ENCODE assay signal across 16 cellular contexts in genomic region chr6:33390173-33390572, GRCh38. TPM values are rescaled to one million over a fixed set of nuclear protein-coding genes. Genes with fewer than 3 reads are reported as not detected.
DNase-seq lines count a peak whose midpoint lies in the region; FAIRE-seq and TF ChIP-seq lines count a peak whose summit lies in the region.
"Had no signal": no experiment of that assay in that cellular context is flagged by ENCODE, and none has a peak within 500 bp of the region (broad histone marks: within the 10 kb centered on the region; RNA-seq: fewer than 3 reads in every experiment).

No MANE protein-coding gene starts in this region.

- no peak overlapping the region for H4K8ac ChIP-seq in H1 (ENCODE audit: extremely low read depth, insufficient read depth, low read length)

- 93% methylated on average over 2 of the region's 2 CpGs; no CpG with 5 or more reads in 1 of the 2 experiments for WGBS in H1 (ENCODE audit: extremely low coverage in 1 of 2, insufficient coverage in 1 of 2, insufficient read length in 1 of 2, insufficient replicate concordance in 2 of 2, low coverage in 1 of 2, low lambda C conversion rate in 2 of 2, missing lambda C conversion rate in 1 of 2), 2 experiments
- WGBS in tibial nerve, 2 donors, result 95% methylated on average over 2 of the region's 2 CpGs

- no peak overlapping the region for H2BK12ac ChIP-seq in H1 (ENCODE audit: low read depth, low read length)

- peaks cover 1% of the 10 kb centered on the region; the same call in 1 of the 2 replicates for H3K79me1 ChIP-seq in H1 (ENCODE audit: low read depth, low read length)

- no peak for FAIRE-seq in H1 (lab: Jason Lieb, UNC)
- FAIRE-seq: kidney had no signal

- H4K91ac ChIP-seq in H1 (replicated peaks; ENCODE audit: insufficient read length, low read length), result no peak overlapping the region

- H3K9ac ChIP-seq in SU-DHL-6 (ENCODE audit: low read length), result no peak overlapping the region
- no peak overlapping the region for H3K9ac ChIP-seq in H1 (replicated peaks in 1 of 4; ENCODE audit: extremely low read depth in 1 of 4, low read depth in 3 of 4, low read length in 3 of 4)

- H3K36me3 Mint-ChIP-seq in osteocyte (ENCODE audit: unreplicated experiment), result no peaks in the 10 kb centered on the region

- H3K27me3 ChIP-seq in DOHH2 (ENCODE audit: control insufficient read depth, low read length), result no peaks in the 10 kb centered on the region
- no peaks in the 10 kb centered on the region for H3K27me3 ChIP-seq in SU-DHL-6 (ENCODE audit: low read length)
- no peaks in the 10 kb centered on the region for H3K27me3 ChIP-seq in H1 (replicated peaks in 1 of 4; ENCODE audit: control insufficient read depth in 3 of 4, extremely low read depth in 1 of 4, insufficient read depth in 3 of 4, low read length in 3 of 4)
- H3K27me3 ChIP-seq in tibial nerve, result no peaks in the 10 kb centered on the region
- H3K27me3 ChIP-seq in MG63, result no peaks in the 10 kb centered on the region
- H3K27me3 ChIP-seq: tibial artery had no signal

- CTCF ChIA-PET in H1 (lab: Charles Lee; ENCODE audit: partially characterized antibody), result interaction anchor here (0.8 to 1.6 kb wide), 21 partner anchors 11 to 193 kb away, joined by 3 to 8 read pairs (median 4); partner anchors contain the start of genes CUTA, PFDN6 and WDR46

- H3K23ac ChIP-seq in H1 (ENCODE audit: insufficient read length), result no peak overlapping the region

- TF ChIP-seq RAD21 in H1 (IDR thresholded peaks at IDR 0.05 in 1 of 2, conservative IDR thresholded peaks at IDR 0.05 in 1 of 2; ENCODE audit: low read depth in 2 of 2, low read length in 2 of 2), result no peak

- H2BK15ac ChIP-seq in H1 (ENCODE audit: low read length), result no peak overlapping the region

- no peaks in the 10 kb centered on the region for H3K9me2 ChIP-seq in DOHH2 (replicated peaks; ENCODE audit: control insufficient read depth, low read length)
- H3K9me2 ChIP-seq in SU-DHL-6 (replicated peaks; ENCODE audit: insufficient read depth, low read length), result no peaks in the 10 kb centered on the region

- peaks cover 28% of the 10 kb centered on the region for H3K4me1 Mint-ChIP-seq in osteocyte (ENCODE audit: unreplicated experiment)

- H3K18ac ChIP-seq in H1 (ENCODE audit: extremely low read depth, low read length), result no peak overlapping the region

- TF ChIP-seq EP300 in H1 (IDR thresholded peaks at IDR 0.05; ENCODE audit: borderline replicate concordance in 1 of 2, low read depth in 2 of 2, low read length in 2 of 2), result no peak
- TF ChIP-seq EP300 in tibial nerve (IDR thresholded peaks at IDR 0.05), result no peak

- H3K79me2 ChIP-seq in DOHH2 (ENCODE audit: control insufficient read depth, low read length), result peaks cover 36% of the 10 kb centered on the region
- H3K79me2 ChIP-seq in SU-DHL-6 (ENCODE audit: insufficient read depth, low read length), result peaks cover 35% of the 10 kb centered on the region
- peaks cover 29 to 32% of the 10 kb centered on the region in 2 experiments for H3K79me2 ChIP-seq in H1 (ENCODE audit: control insufficient read depth in 1 of 2, insufficient read depth in 2 of 2, low read length in 2 of 2)

- TF ChIP-seq POLR2A in H1 (IDR thresholded peaks at IDR 0.05; ENCODE audit: control extremely low read depth in 1 of 2, low read depth in 2 of 2, low read length in 2 of 2) (no peak), tibial nerve (IDR thresholded peaks at IDR 0.05) (no peak)

- no peaks in the 10 kb centered on the region for H3K27me3 Mint-ChIP-seq in osteocyte (ENCODE audit: unreplicated experiment)

- H3K4me3 ChIP-seq in DOHH2 (ENCODE audit: low read length) (no peak overlapping the region), SU-DHL-6 (ENCODE audit: insufficient read depth, low read length, poor library complexity, severe bottlenecking) (no peak overlapping the region), H1 (ENCODE audit: extremely low read depth in 1 of 4, insufficient read depth in 2 of 4, low read depth in 3 of 4, low read length in 4 of 4) (no peak overlapping the region), tibial nerve (no peak overlapping the region), MG63 (no peak overlapping the region)

- H3F3A ChIP-seq in DOHH2 (ENCODE audit: control insufficient read depth, insufficient read depth) (peaks cover 10% of the 10 kb centered on the region), SU-DHL-6 (ENCODE audit: insufficient read depth) (peaks cover 4% of the 10 kb centered on the region; the same call in 1 of the 2 replicates)

- H3K4me1 ChIP-seq in DOHH2 (ENCODE audit: control insufficient read depth, low read length), result peaks cover 25% of the 10 kb centered on the region
- H3K4me1 ChIP-seq in H1 (replicated peaks in 1 of 4; ENCODE audit: control insufficient read depth in 3 of 4, insufficient read depth in 4 of 4, low read length in 3 of 4), result peaks cover 0 to 6% (median 3%) of the 10 kb centered on the region in 4 experiments; a peak in 4 of 7 replicates
- H3K4me1 ChIP-seq in tibial nerve, result peaks cover 0 to 13% (median 9%) of the 10 kb centered on the region in 4 donors

- H3K36me3 ChIP-seq in DOHH2 (ENCODE audit: control insufficient read depth, low read length), result peaks cover 34% of the 10 kb centered on the region
- H3K36me3 ChIP-seq in SU-DHL-6 (ENCODE audit: low read length), result peaks cover 14% of the 10 kb centered on the region
- no peaks in the 10 kb centered on the region for H3K36me3 ChIP-seq in H1 (ENCODE audit: control insufficient read depth in 2 of 4, insufficient read depth in 4 of 4, low read length in 3 of 4)
- no peaks in the 10 kb centered on the region for H3K36me3 ChIP-seq in tibial nerve
- peaks cover 8% of the 10 kb centered on the region for H3K36me3 ChIP-seq in MG63
- H3K36me3 ChIP-seq: tibial artery had no signal

- H2BK5ac ChIP-seq in H1 (ENCODE audit: low read depth, low read length), result no peak overlapping the region

- no peak overlapping the region for H2BK120ac ChIP-seq in H1 (replicated peaks; ENCODE audit: low read depth, low read length)

- DNase-seq in H1 (ENCODE audit: low read depth in 1 of 2, low spot score in 2 of 2) (no peak), osteocyte (ENCODE audit: extremely low spot score, unreplicated experiment) (no peak), tibial nerve (ENCODE audit: low spot score in 2 of 2) (no peak), MG63 (no peak), NCI-H748 (lab: John Stamatoyannopoulos, UW; ENCODE audit: unreplicated experiment) (no peak)
- DNase-seq: activated CD4-positive, alpha-beta T cell treated with anti-CD3 and anti-CD28 coated beads, Interleukin-2, amount 50 U/mL, for 48 hours; activated naive CD8-positive, alpha-beta T cell treated with anti-CD3 and anti-CD28 coated beads, Interleukin-2, amount 10 ng/mL, durations not matched to agents 7 days and 5 days; caudate nucleus; kidney; NCI-H1694 treated with DMSO at 0.1 percent for 48 hours; NCI-H69; stimulated activated CD4-positive, alpha-beta T cell treated with anti-CD3 and anti-CD28 coated beads, Interleukin-2, amount 100 ng/mL, for 24 hours; T-helper 1 cell; tibial artery had no signal

- no peak overlapping the region for H3K14ac ChIP-seq in H1 (ENCODE audit: insufficient read length)

- H3K4me2 ChIP-seq in DOHH2 (ENCODE audit: low read length) (peak overlapping the region; percentile 86; the same call in 1 of the 2 replicates), SU-DHL-6 (ENCODE audit: low read depth, low read length, poor library complexity, severe bottlenecking) (no peak overlapping the region), H1 (ENCODE audit: insufficient read depth in 1 of 2, low read depth in 2 of 2, low read length in 2 of 2) (peak overlapping the region in 1 of 2 experiments; percentile 4; a peak in 1 of 4 replicates)

- peaks cover 6% of the 10 kb centered on the region; the same call in 1 of the 2 replicates for H3K23me2 ChIP-seq in H1 (ENCODE audit: low read depth, low read length)

- H2BK20ac ChIP-seq in H1 (ENCODE audit: low read length), result no peak overlapping the region

- H2AK5ac ChIP-seq in H1 (ENCODE audit: low read depth, low read length), result no peak overlapping the region

- H3K27ac ChIP-seq in DOHH2 (ENCODE audit: low read depth, low read length), result no peak overlapping the region
- H3K27ac ChIP-seq in SU-DHL-6 (ENCODE audit: low read depth, low read length), result no peak overlapping the region
- no peak overlapping the region for H3K27ac ChIP-seq in H1 (ENCODE audit: low read depth, low read length)
- H3K27ac ChIP-seq in tibial nerve, result peak overlapping the region in 2 of 4 donors; percentile 88 to 97

- no peak overlapping the region for H3K4ac ChIP-seq in H1 (replicated peaks; ENCODE audit: insufficient read length, low read depth, low read length)

- TF ChIP-seq CTCF in DOHH2 (IDR thresholded peaks at IDR 0.05; ENCODE audit: low read depth, low read length, poor library complexity, severe bottlenecking), result no peak
- TF ChIP-seq CTCF in SU-DHL-6 (IDR thresholded peaks at IDR 0.05; ENCODE audit: insufficient read depth, low read length, poor library complexity, severe bottlenecking), result no peak
- TF ChIP-seq CTCF in H1 (IDR thresholded peaks at IDR 0.05; ENCODE audit: control extremely low read depth in 1 of 3, insufficient read depth in 1 of 3, low read depth in 1 of 3, low read length in 3 of 3), result no peak
- TF ChIP-seq CTCF in osteocyte (IDR thresholded peaks at IDR 0.05), result no peak
- no peak for TF ChIP-seq CTCF in tibial nerve (IDR thresholded peaks at IDR 0.05)

- no peak overlapping the region for H4K5ac ChIP-seq in H1 (ENCODE audit: insufficient read length, low read depth, low read length)

- H3K56ac ChIP-seq in H1 (replicated peaks; ENCODE audit: insufficient read length, low read depth, low read length), result no peak overlapping the region

- peak overlapping the region; percentile 96 for H3K27ac Mint-ChIP-seq in osteocyte (ENCODE audit: unreplicated experiment)

- POLR2A ChIA-PET in H1 (lab: Charles Lee; ENCODE audit: partially characterized antibody), result interaction anchor here (0.8 to 2.6 kb wide), 5 partner anchors 42 to 119 kb away, joined by 3 to 10 read pairs (median 6); partner anchors contain the start of genes RPS18, VPS52, ZBTB22 and ZBTB9

- H3K9me3 ChIP-seq in DOHH2 (ENCODE audit: control insufficient read depth, insufficient read depth, low read length) (no peaks in the 10 kb centered on the region), SU-DHL-6 (ENCODE audit: insufficient read depth, low read length) (no peaks in the 10 kb centered on the region), H1 (ENCODE audit: insufficient read depth in 2 of 2, low read depth in 1 of 2, low read length in 1 of 2) (no peaks in the 10 kb centered on the region), tibial nerve (no peaks in the 10 kb centered on the region), MG63 (no peaks in the 10 kb centered on the region)
- H3K9me3 ChIP-seq: tibial artery had no signal

- no peaks in the 10 kb centered on the region for H3K9me3 Mint-ChIP-seq in osteocyte (ENCODE audit: unreplicated experiment)
- H3K9me3 Mint-ChIP-seq: activated naive CD8-positive, alpha-beta T cell treated with anti-CD3 and anti-CD28 coated beads, Interleukin-2, amount 10 ng/mL, durations not matched to agents 7 days and 5 days had no signal

- peaks cover 12% of the 10 kb centered on the region; the same call in 1 of the 2 replicates for H4K20me1 ChIP-seq in DOHH2 (ENCODE audit: control insufficient read depth, insufficient read depth, low read depth, low read length)
- H4K20me1 ChIP-seq in SU-DHL-6 (ENCODE audit: low read depth, low read length), result peaks cover 8% of the 10 kb centered on the region
- peaks cover 0 to 3% of the 10 kb centered on the region in 2 experiments for H4K20me1 ChIP-seq in H1 (replicated peaks in 1 of 2; ENCODE audit: control insufficient read depth in 1 of 2, insufficient read depth in 2 of 2, low read length in 2 of 2)

- H2AFZ ChIP-seq in SU-DHL-6 (ENCODE audit: low read depth, low read length, severe bottlenecking) (peak overlapping the region; percentile 88), H1 (ENCODE audit: low read length) (0 out of 2 replicates have a peak overlapping the region, but pooled peaks have one; percentile 84)

- no peak overlapping the region for H3K4me3 Mint-ChIP-seq in osteocyte (ENCODE audit: unreplicated experiment)

RNA-seq across cellular contexts. Expression of gene KIFC1, which starts 1.4 kb away (rescaled TPM):
- total RNA-seq in H1 (2021; fragmentation: NEBNext Ultra II Directional; extraction: Animal tissue kit (Norgen Biotek cat#: 25700)), result 64.3 and 69.3 TPM in 2 replicates
- polyA plus RNA-seq in H1 (2011; rRNA removed), result 46.6 and 60.9 TPM in 2 replicates
- 68.7 TPM for polyA plus RNA-seq in H1 (2011; cell fraction: cytosol; rRNA removed)
- polyA plus RNA-seq in H1 (2011; cell fraction: nucleus; rRNA removed), result 85.7 TPM
- polyA plus RNA-seq in H1 (2012, experiment 1 of 2), result 57.7 to 66.0 TPM (median 62.9 TPM) in 4 replicates
- 42.3 TPM for polyA plus RNA-seq in H1 (2012, experiment 2 of 2)
- 45.5 TPM for polyA plus RNA-seq in H1 (2013, experiment 1 of 2)
- polyA plus RNA-seq in H1 (2013, experiment 2 of 2), result 44.5 TPM
- 47.9 and 58.8 TPM in 2 replicates for polyA minus RNA-seq in H1 (2011; rRNA and poly(A)+ RNA removed)
- 40.5 TPM for polyA minus RNA-seq in H1 (2011; cell fraction: cytosol; rRNA and poly(A)+ RNA removed)
- polyA minus RNA-seq in H1 (2011; cell fraction: nucleus; rRNA and poly(A)+ RNA removed), result 41.0 TPM
- total RNA-seq in osteocyte (10.8 and 11.6 TPM in 2 replicates), tibial nerve (1 to 10 TPM in 3 of 4 donors, under 1 TPM in 1; 0.42 to 3.6 (median 2.1) TPM)
- total RNA-seq in MG63 (2014; rRNA removed; shearing (Covaris generic); ENCODE audit: low replicate concordance), result 36.6 and 45.5 TPM in 2 replicates

RNA-seq across cellular contexts. Expression of gene PHF1, which starts 20.6 kb away (rescaled TPM):
- total RNA-seq in H1 (2021; fragmentation: NEBNext Ultra II Directional; extraction: Animal tissue kit (Norgen Biotek cat#: 25700)), result 45.4 and 47.3 TPM in 2 replicates
- polyA plus RNA-seq in H1 (2011; rRNA removed), result 78.6 and 109 TPM in 2 replicates
- polyA plus RNA-seq in H1 (2011; cell fraction: cytosol; rRNA removed), result 65.5 TPM
- polyA plus RNA-seq in H1 (2011; cell fraction: nucleus; rRNA removed), result 507 TPM
- polyA plus RNA-seq in H1 (2012, experiment 1 of 2), result 56.3 to 75.9 TPM (median 63.4 TPM) in 4 replicates
- 55.0 TPM for polyA plus RNA-seq in H1 (2012, experiment 2 of 2)
- polyA plus RNA-seq in H1 (2013, experiment 1 of 2), result 46.2 TPM
- polyA plus RNA-seq in H1 (2013, experiment 2 of 2), result 40.2 TPM
- polyA minus RNA-seq in H1 (2011; rRNA and poly(A)+ RNA removed), result 17.8 and 27.1 TPM in 2 replicates
- polyA minus RNA-seq in H1 (2011; cell fraction: cytosol; rRNA and poly(A)+ RNA removed), result 11.4 TPM
- polyA minus RNA-seq in H1 (2011; cell fraction: nucleus; rRNA and poly(A)+ RNA removed), result 27.5 TPM
- 50.3 and 53.5 TPM in 2 replicates for total RNA-seq in osteocyte
- total RNA-seq in tibial nerve, result 100 to 1,000 TPM in 1 of 4 donors, 10 to 100 TPM in 3; 63.3 to 101 (median 83.3) TPM
- total RNA-seq in MG63 (2014; rRNA removed; shearing (Covaris generic); ENCODE audit: low replicate concordance), result 11.6 and 12.6 TPM in 2 replicates

RNA-seq across cellular contexts. Expression of gene CUTA, which starts 27.7 kb away (rescaled TPM):
- total RNA-seq in H1 (2021; fragmentation: NEBNext Ultra II Directional; extraction: Animal tissue kit (Norgen Biotek cat#: 25700)), result 297 and 315 TPM in 2 replicates
- 460 and 671 TPM in 2 replicates for polyA plus RNA-seq in H1 (2011; rRNA removed)
- 337 TPM for polyA plus RNA-seq in H1 (2011; cell fraction: cytosol; rRNA removed)
- polyA plus RNA-seq in H1 (2011; cell fraction: nucleus; rRNA removed), result 468 TPM
- 398 to 459 TPM (median 420 TPM) in 4 replicates for polyA plus RNA-seq in H1 (2012, experiment 1 of 2)
- 679 TPM for polyA plus RNA-seq in H1 (2012, experiment 2 of 2)
- polyA plus RNA-seq in H1 (2013, experiment 1 of 2), result 486 TPM
- polyA plus RNA-seq in H1 (2013, experiment 2 of 2), result 464 TPM
- 124 and 127 TPM in 2 replicates for polyA minus RNA-seq in H1 (2011; rRNA and poly(A)+ RNA removed)
- polyA minus RNA-seq in H1 (2011; cell fraction: cytosol; rRNA and poly(A)+ RNA removed), result 103 TPM
- 92.0 TPM for polyA minus RNA-seq in H1 (2011; cell fraction: nucleus; rRNA and poly(A)+ RNA removed)
- 302 and 325 TPM in 2 replicates for total RNA-seq in osteocyte
- total RNA-seq in tibial nerve, result 100 to 1,000 TPM; 110 to 161 (median 154) TPM
- 158 and 230 TPM in 2 replicates for total RNA-seq in MG63 (2014; rRNA removed; shearing (Covaris generic); ENCODE audit: low replicate concordance)

RNA-seq across cellular contexts. Expression of gene SYNGAP1, which starts 29.7 kb away (rescaled TPM):
- 101 and 109 TPM in 2 replicates for total RNA-seq in H1 (2021; fragmentation: NEBNext Ultra II Directional; extraction: Animal tissue kit (Norgen Biotek cat#: 25700))
- 31.0 and 66.9 TPM in 2 replicates for polyA plus RNA-seq in H1 (2011; rRNA removed)
- 35.6 TPM for polyA plus RNA-seq in H1 (2011; cell fraction: cytosol; rRNA removed)
- polyA plus RNA-seq in H1 (2011; cell fraction: nucleus; rRNA removed), result 445 TPM
- polyA plus RNA-seq in H1 (2012, experiment 1 of 2), result 130 to 242 TPM (median 155 TPM) in 4 replicates
- polyA plus RNA-seq in H1 (2012, experiment 2 of 2), result 34.0 TPM
- polyA plus RNA-seq in H1 (2013, experiment 1 of 2), result 54.0 TPM
- polyA plus RNA-seq in H1 (2013, experiment 2 of 2), result 61.4 TPM
- 34.2 and 41.9 TPM in 2 replicates for polyA minus RNA-seq in H1 (2011; rRNA and poly(A)+ RNA removed)
- polyA minus RNA-seq in H1 (2011; cell fraction: cytosol; rRNA and poly(A)+ RNA removed), result 25.0 TPM
- 79.5 TPM for polyA minus RNA-seq in H1 (2011; cell fraction: nucleus; rRNA and poly(A)+ RNA removed)
- total RNA-seq in osteocyte (30.7 and 34.7 TPM in 2 replicates), tibial nerve (10 to 100 TPM; 13.0 to 29.7 (median 19.2) TPM)
- total RNA-seq in MG63 (2014; rRNA removed; shearing (Covaris generic); ENCODE audit: low replicate concordance), result 0.92 and 0.96 TPM in 2 replicates
